In the genomic region with DNA sequence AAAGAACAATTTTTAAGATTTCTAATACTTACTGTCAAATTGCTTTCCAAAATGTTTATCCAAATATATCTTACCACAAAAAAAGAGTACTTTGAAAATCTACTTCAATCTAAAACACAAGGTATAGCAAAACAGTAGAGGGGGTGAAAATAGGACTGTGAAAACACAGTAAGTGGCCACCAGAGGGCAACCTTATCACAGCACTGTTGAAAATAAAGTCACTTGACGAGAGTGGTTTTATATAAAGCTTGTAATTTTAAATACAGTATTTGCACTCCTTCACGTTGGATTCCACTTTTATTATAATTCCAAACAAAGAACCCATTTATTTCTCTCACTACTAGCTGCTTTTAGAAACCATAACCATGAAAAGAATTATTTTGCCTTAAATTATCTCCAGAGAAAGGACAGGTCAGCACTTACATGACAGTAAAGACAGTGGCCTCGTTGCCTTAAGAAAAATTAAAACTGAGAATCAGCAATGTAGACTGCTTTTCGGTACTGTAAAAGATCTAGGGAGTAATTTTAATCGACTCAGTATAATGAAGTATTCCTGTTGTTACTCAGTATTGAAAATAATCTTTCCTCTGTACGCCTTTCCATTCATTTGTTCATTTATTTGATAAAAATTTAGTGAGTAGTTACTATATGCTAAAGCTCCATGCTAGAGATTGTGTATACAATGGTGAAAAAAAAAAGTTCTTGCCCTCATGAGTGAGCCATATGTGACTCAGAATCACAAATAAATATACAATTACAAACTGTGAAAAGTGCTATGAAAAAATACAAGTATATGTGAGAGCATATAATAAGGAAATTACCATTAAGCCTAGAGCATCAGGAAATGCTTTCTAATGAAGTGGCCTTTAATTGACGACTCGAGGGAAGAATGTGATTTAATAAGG, we compare ENCODE assay signal across 8 cellular contexts. TPM values are rescaled to one million over a fixed set of nuclear protein-coding genes. Genes with fewer than 3 reads are reported as not detected.
DNase-seq lines count a peak whose midpoint lies in the region; ATAC-seq lines count a peak whose summit lies in the region.

No MANE protein-coding gene starts in this region.

- H3K4me1 ChIP-seq in mesenchymal stem cell (ENCODE audit: control insufficient read depth, insufficient read depth, low read depth, low read length): peaks cover 5% of the 10 kb centered on the region

- CTCF ChIA-PET in activated CD4-positive, alpha-beta memory T cell treated with anti-CD3 and anti-CD28 coated beads, Interleukin-2, amount 10 ng/mL, durations not matched to agents 7 days and 5 days (lab: Charles Lee): interaction anchor here (0.6 to 1.4 kb wide), 18 partner anchors 9 to 504 kb away, joined by 3 to 8 read pairs (median 3); partner anchors contain the start of gene FBXW2

- H3K4ac ChIP-seq in mesenchymal stem cell (ENCODE audit: low read depth in 1 of 2, low read length in 2 of 2): no peak overlapping the region

- no peak overlapping the region for H2AFZ ChIP-seq in mesenchymal stem cell (ENCODE audit: low read depth, low read length)

- H2BK5ac ChIP-seq in mesenchymal stem cell (ENCODE audit: low read depth, low read length, poor library complexity, severe bottlenecking): no peak overlapping the region

- POLR2A ChIA-PET in activated CD4-positive, alpha-beta memory T cell treated with anti-CD3 and anti-CD28 coated beads, Interleukin-2, amount 10 ng/mL, durations not matched to agents 7 days and 5 days (lab: Charles Lee): interaction anchor here (1.4 kb wide), 1 partner anchor 95 kb away, joined by 3 read pairs; no protein-coding TSS in a partner anchor

- H3K27ac ChIP-seq in mesenchymal stem cell (ENCODE audit: low read length, poor library complexity, severe bottlenecking): no peak overlapping the region

- no peaks in the 10 kb centered on the region for H3K27me3 ChIP-seq in mesenchymal stem cell (ENCODE audit: control insufficient read depth in 1 of 2, insufficient read depth in 1 of 2, low read length in 2 of 2)

- DNase-seq in GDM1 (lab: John Stamatoyannopoulos, UW) (peak; percentile 27), NCI-H69 (lab: John Stamatoyannopoulos, UW) (peak; percentile 80), mesenchymal stem cell (peak; percentile 72)
- peak; percentile 61 for DNase-seq in activated CD4-positive, alpha-beta memory T cell treated with anti-CD3 and anti-CD28 coated beads, Interleukin-2, amount 10 ng/mL, durations not matched to agents 7 days and 5 days
- peak; percentile 3 for DNase-seq in effector CD8-positive, alpha-beta T cell (lab: John Stamatoyannopoulos, UW)
- DNase-seq in stimulated activated CD8-positive, alpha-beta memory T cell treated with anti-CD3 and anti-CD28 coated beads, Interleukin-2, amount 100 ng/mL, for 48 hours (ENCODE audit: low read depth in 2 of 2): peak; percentile 19 to 26

- H3K36me3 Mint-ChIP-seq in activated CD4-positive, alpha-beta memory T cell treated with anti-CD3 and anti-CD28 coated beads, Interleukin-2, amount 10 ng/mL, durations not matched to agents 7 days and 5 days (ENCODE audit: low read depth): no peaks in the 10 kb centered on the region

- H2BK15ac ChIP-seq in mesenchymal stem cell (ENCODE audit: low read depth, poor library complexity, severe bottlenecking): no peak overlapping the region

- no peaks in the 10 kb centered on the region for H3K9me3 ChIP-seq in mesenchymal stem cell (ENCODE audit: control insufficient read depth, low read length)

- ATAC-seq in HG03432 (IDR thresholded peaks at IDR 0.05; ENCODE audit: unreplicated experiment): peak; percentile 68
- ATAC-seq in GM19397 (IDR thresholded peaks at IDR 0.05; ENCODE audit: unreplicated experiment): no peak

- H2BK120ac ChIP-seq in mesenchymal stem cell (ENCODE audit: low read depth, low read length): no peak overlapping the region

- H3K4me2 ChIP-seq in mesenchymal stem cell (ENCODE audit: low read length, poor library complexity, severe bottlenecking): no peak overlapping the region

- peak overlapping the region; percentile 66 for H3K9ac ChIP-seq in mesenchymal stem cell (ENCODE audit: low read length)

- no peaks in the 10 kb centered on the region for H3K27me3 Mint-ChIP-seq in activated CD4-positive, alpha-beta memory T cell treated with anti-CD3 and anti-CD28 coated beads, Interleukin-2, amount 10 ng/mL, durations not matched to agents 7 days and 5 days

- H3K9me3 Mint-ChIP-seq in activated CD4-positive, alpha-beta memory T cell treated with anti-CD3 and anti-CD28 coated beads, Interleukin-2, amount 10 ng/mL, durations not matched to agents 7 days and 5 days: no peaks in the 10 kb centered on the region

- H3K23ac ChIP-seq in mesenchymal stem cell (ENCODE audit: low read length in 2 of 2): no peak overlapping the region

- no peak overlapping the region for H4K91ac ChIP-seq in mesenchymal stem cell (ENCODE audit: low read length)

- no peak overlapping the region for H3K4me3 Mint-ChIP-seq in activated CD4-positive, alpha-beta memory T cell treated with anti-CD3 and anti-CD28 coated beads, Interleukin-2, amount 10 ng/mL, durations not matched to agents 7 days and 5 days

- peaks cover 4 to 7% of the 10 kb centered on the region in 2 experiments for H3K36me3 ChIP-seq in mesenchymal stem cell (ENCODE audit: control insufficient read depth in 1 of 2, insufficient read depth in 2 of 2, low read depth in 1 of 2, low read length in 2 of 2)

- no peak overlapping the region for H2AK5ac ChIP-seq in mesenchymal stem cell (ENCODE audit: low read length, severe bottlenecking)

- no peak overlapping the region for H4K8ac ChIP-seq in mesenchymal stem cell (ENCODE audit: low read length)

- H3K18ac ChIP-seq in mesenchymal stem cell (ENCODE audit: low read depth in 1 of 2, low read length in 2 of 2): no peak overlapping the region

- no peak overlapping the region for H3K14ac ChIP-seq in mesenchymal stem cell (ENCODE audit: low read length in 2 of 2)

- H3K27ac Mint-ChIP-seq in activated CD4-positive, alpha-beta memory T cell treated with anti-CD3 and anti-CD28 coated beads, Interleukin-2, amount 10 ng/mL, durations not matched to agents 7 days and 5 days: no peak overlapping the region

- no peak overlapping the region for H3K4me3 ChIP-seq in mesenchymal stem cell (ENCODE audit: insufficient read depth in 1 of 2, low read depth in 1 of 2, low read length in 2 of 2)

- WGBS in mesenchymal stem cell: 47% methylated on average over 5 of the region's 8 CpGs

- no peak overlapping the region for H2BK12ac ChIP-seq in mesenchymal stem cell (ENCODE audit: low read length in 2 of 2)

- peaks cover 12% of the 10 kb centered on the region for H3K79me1 ChIP-seq in mesenchymal stem cell (replicated peaks; ENCODE audit: low read length, poor library complexity, severe bottlenecking)

- H3K4me1 Mint-ChIP-seq in activated CD4-positive, alpha-beta memory T cell treated with anti-CD3 and anti-CD28 coated beads, Interleukin-2, amount 10 ng/mL, durations not matched to agents 7 days and 5 days: peaks cover 7% of the 10 kb centered on the region

RNA-seq across cellular contexts. Expression of gene CDK5RAP2, which starts 40.0 kb away (rescaled TPM):
- 10 to 100 TPM; 84.2 to 98.9 TPM for total RNA-seq in activated CD4-positive, alpha-beta memory T cell treated with anti-CD3 and anti-CD28 coated beads, Interleukin-2, amount 10 ng/mL, durations not matched to agents 7 days and 5 days
- 9.3 TPM for polyA plus RNA-seq in mesenchymal stem cell (2013, experiment 1 of 2)
- polyA plus RNA-seq in mesenchymal stem cell (2013, experiment 2 of 2): 8.7 TPM

Comparison
In these comparisons a context has a peak if more than half of its experiments do, and no peak if none do; other contexts are left out.
1. DNase-seq: peak in every context shown above with its lines; median percentile 80 in NCI-H69; 72 in mesenchymal stem cell; 61 in activated CD4-positive, alpha-beta memory T cell treated with anti-CD3 and anti-CD28 coated beads, Interleukin-2, amount 10 ng/mL, durations not matched to agents 7 days and 5 days; 27 in GDM1; 22 in stimulated activated CD8-positive, alpha-beta memory T cell treated with anti-CD3 and anti-CD28 coated beads, Interleukin-2, amount 100 ng/mL, for 48 hours; 3 in effector CD8-positive, alpha-beta T cell.